ENCODE assay signal across 13 cellular contexts in the genomic region with DNA sequence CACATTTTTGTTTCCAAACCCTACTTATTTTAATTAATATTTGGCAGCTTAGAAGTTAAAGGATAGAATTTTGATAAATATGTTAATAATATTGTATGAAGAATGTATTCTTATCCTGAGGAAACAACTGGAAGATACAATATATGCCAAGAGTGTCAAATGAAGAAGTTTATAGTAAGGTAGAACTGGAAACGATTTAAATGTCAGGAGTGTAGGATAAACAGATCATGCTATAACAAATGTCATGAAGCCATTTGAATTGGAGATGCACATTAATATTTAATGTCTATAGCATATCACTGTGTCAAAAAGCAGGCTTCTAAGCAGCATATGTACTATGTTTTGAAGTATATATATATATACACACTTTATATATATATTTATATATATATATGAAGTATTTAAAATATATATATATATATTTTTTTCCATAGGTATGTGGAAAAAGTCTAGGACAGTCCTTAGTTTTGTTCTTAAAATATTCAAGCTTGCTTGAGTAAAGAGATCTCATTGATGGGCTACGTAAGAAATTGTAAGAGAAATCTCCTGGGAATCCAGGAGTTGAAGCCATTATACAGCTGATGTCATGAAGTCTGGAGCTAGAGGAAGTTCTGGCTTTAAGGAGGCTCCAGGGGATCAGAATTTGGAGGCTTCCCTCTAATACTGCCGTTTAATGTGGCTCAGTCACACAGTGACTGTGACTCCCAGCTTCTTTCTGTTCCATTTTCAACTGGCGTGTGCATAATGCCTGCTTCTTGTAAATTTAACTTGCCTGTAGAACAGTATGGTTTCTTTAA.
A peak's percentile ranks its signal among the peaks of the same experiment; 100 is the strongest.
DNase-seq lines count a peak whose midpoint lies in the region; ATAC-seq and TF ChIP-seq lines count a peak whose summit lies in the region.
"Had no signal": no experiment of that assay in that cellular context is flagged by ENCODE, and none has a peak within 500 bp of the region (broad histone marks: within the 10 kb centered on the region; RNA-seq: fewer than 3 reads in every experiment).

No MANE protein-coding gene starts in this region.

- H3K4me3 ChIP-seq in GM23248 (no peak overlapping the region), coronary artery (no peak overlapping the region)
- H3K4me3 ChIP-seq: A549 had no signal

- H3K9me2 ChIP-seq in GM23248 (ENCODE audit: insufficient read depth): no peaks in the 10 kb centered on the region

- H3F3A ChIP-seq in GM23248 (ENCODE audit: insufficient read depth): no peaks in the 10 kb centered on the region

- H3K27ac ChIP-seq in GM23248: no peak overlapping the region
- H3K27ac ChIP-seq in coronary artery: no peak overlapping the region
- H3K27ac ChIP-seq: A549 had no signal

- peak overlapping the region; percentile 30 for H3K27ac Mint-ChIP-seq in glutamatergic neuron (ENCODE audit: unreplicated experiment)
- H3K27ac Mint-ChIP-seq: CD8-positive, alpha-beta memory T cell had no signal

- no peaks in the 10 kb centered on the region for H3K9me3 ChIP-seq in GM23248 (ENCODE audit: low read depth)
- H3K9me3 ChIP-seq: A549, Caco-2 had no signal

- H3K4me3 Mint-ChIP-seq in glutamatergic neuron (ENCODE audit: unreplicated experiment): peak overlapping the region; percentile 43
- H3K4me3 Mint-ChIP-seq: CD8-positive, alpha-beta memory T cell had no signal

- no peak for ATAC-seq in GM18861 (IDR thresholded peaks at IDR 0.05; ENCODE audit: unreplicated experiment)
- ATAC-seq: A549 had no signal

- no peaks in the 10 kb centered on the region for H4K20me1 ChIP-seq in GM23248 (ENCODE audit: insufficient read depth)

- H3K4me2 ChIP-seq in GM23248 (ENCODE audit: unreplicated experiment): no peak overlapping the region
- H3K4me2 ChIP-seq: A549 had no signal

- H3K9ac ChIP-seq in GM23248: no peak overlapping the region

- H3K79me2 ChIP-seq in GM23248 (ENCODE audit: insufficient read depth): no peaks in the 10 kb centered on the region

- TF ChIP-seq CTCF in glutamatergic neuron (IDR thresholded peaks at IDR 0.05; ENCODE audit: partially characterized antibody, unreplicated experiment) (no peak), coronary artery (IDR thresholded peaks at IDR 0.05) (no peak)

- H3K9me3 Mint-ChIP-seq in glutamatergic neuron (ENCODE audit: unreplicated experiment): peaks cover 2% of the 10 kb centered on the region
- H3K9me3 Mint-ChIP-seq: CD8-positive, alpha-beta memory T cell had no signal

- H3K36me3 ChIP-seq in GM23248 (ENCODE audit: low read depth): no peaks in the 10 kb centered on the region

- DNase-seq in GM23248 (no peak), NCI-H2171 treated with DMSO at 0.1 percent for 48 hours (lab: John Stamatoyannopoulos, UW) (peak; percentile 10), glutamatergic neuron (no peak), coronary artery (ENCODE audit: low spot score) (no peak), NCI-H2107 (lab: John Stamatoyannopoulos, UW) (no peak)
- DNase-seq: Caco-2; CD8-positive, alpha-beta memory T cell; DND-41; GDM1; H7; IMR-90 had no signal

- in situ Hi-C loops in GM23248 (cut with MboI): no loop called here

- whole genome bisulfite sequencing in GM23248 (ENCODE audit: low coverage in 1 of 2, low lambda C conversion rate in 2 of 2, missing lambda C conversion rate in 2 of 2), 2 experiments: 69 to 78% methylated on average over 4 of the region's 4 CpGs

- no peaks in the 10 kb centered on the region for H3K27me3 ChIP-seq in GM23248 (replicated peaks; ENCODE audit: insufficient read depth)

- no peaks in the 10 kb centered on the region for H3K36me3 Mint-ChIP-seq in glutamatergic neuron (ENCODE audit: unreplicated experiment)

- no peaks in the 10 kb centered on the region for H3K27me3 Mint-ChIP-seq in glutamatergic neuron (ENCODE audit: unreplicated experiment)

- 0 out of 2 replicates have a peak overlapping the region, but pooled peaks have one; percentile 19 for H2AFZ ChIP-seq in GM23248

- no peaks in the 10 kb centered on the region for H3K4me1 ChIP-seq in GM23248 (ENCODE audit: insufficient read depth)
- H3K4me1 ChIP-seq: A549, Caco-2 had no signal

- H3K4me1 Mint-ChIP-seq in glutamatergic neuron (ENCODE audit: low read depth, unreplicated experiment): peaks cover 34% of the 10 kb centered on the region
- H3K4me1 Mint-ChIP-seq: CD8-positive, alpha-beta memory T cell had no signal
